1 cellular context compared by ENCODE assay signal in the genomic region with DNA sequence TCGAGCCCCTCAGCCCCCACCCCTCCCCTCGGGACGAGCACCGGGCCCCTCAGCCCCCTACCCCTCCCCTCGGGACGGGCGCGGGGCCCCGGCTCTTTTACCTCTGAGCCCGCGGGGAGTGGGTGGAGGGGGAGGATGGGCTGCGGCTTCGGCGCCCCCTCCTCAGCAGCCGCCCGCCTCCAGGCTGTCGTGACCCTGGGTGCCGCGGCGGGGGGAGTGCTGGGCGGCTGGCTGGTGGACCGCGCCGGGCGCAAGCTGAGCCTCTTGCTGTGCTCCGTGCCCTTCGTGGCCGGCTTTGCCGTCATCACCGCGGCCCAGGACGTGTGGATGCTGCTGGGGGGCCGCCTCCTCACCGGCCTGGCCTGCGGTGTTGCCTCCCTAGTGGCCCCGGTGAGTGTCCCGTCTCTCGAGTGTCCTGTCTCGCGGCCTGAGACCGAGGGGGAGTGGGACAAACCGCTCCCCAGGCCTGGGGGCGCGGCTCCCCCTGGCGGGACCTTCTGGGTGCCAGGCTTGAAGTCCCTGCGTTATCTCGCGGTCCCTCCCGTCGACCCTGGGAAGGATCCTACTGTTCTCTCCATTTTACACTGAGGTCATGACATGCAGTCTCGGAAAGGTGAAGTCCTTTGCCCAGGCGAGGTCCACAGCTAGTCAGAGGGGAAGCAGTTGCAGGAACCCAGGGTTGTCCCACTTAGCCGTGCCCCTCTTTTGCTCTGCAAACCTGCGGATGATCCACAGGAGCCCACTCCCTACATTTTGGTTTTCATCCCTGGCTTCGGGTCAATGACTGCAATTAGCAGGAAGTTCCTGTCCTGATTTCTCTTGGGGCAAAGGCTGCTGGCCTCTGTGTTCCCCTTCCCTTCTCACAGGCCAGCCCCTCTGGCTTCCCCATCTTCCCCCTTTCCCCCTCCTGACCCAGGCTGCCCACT.
TF ChIP-seq lines count a peak whose summit lies in the region.

No MANE protein-coding gene starts in this region.

TF ChIP-seq in endothelial cell of umbilical vein, 7 proteins besides CTCF, POLR2A, EP300 and RAD21:
- TF ChIP-seq, protein P1, sequence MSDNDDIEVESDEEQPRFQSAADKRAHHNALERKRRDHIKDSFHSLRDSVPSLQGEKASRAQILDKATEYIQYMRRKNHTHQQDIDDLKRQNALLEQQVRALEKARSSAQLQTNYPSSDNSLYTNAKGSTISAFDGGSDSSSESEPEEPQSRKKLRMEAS (IDR thresholded peaks at IDR 0.05; ENCODE audit: insufficient read depth, insufficient read length): no peak
- TF ChIP-seq GATA2 (IDR thresholded peaks at IDR 0.05; ENCODE audit: insufficient read depth, insufficient read length, low read depth, low read length) (no peak), FOS (IDR thresholded peaks at IDR 0.05; ENCODE audit: borderline replicate concordance, insufficient read depth, low read length) (no peak), JUN (IDR thresholded peaks at IDR 0.05; ENCODE audit: borderline replicate concordance, insufficient read depth, insufficient read length, low read depth) (no peak), POLR2AphosphoS5 (IDR thresholded peaks at IDR 0.05; ENCODE audit: insufficient read depth, low read depth, low read length) (no peak), MYC (IDR thresholded peaks at IDR 0.05; ENCODE audit: low read depth, low read length) (no peak), EZH2 (IDR thresholded peaks at IDR 0.05; ENCODE audit: borderline replicate concordance, low read depth, low read length, severe bottlenecking) (no peak)
